ENCODE assay signal across 33 cellular contexts in the genomic region with DNA sequence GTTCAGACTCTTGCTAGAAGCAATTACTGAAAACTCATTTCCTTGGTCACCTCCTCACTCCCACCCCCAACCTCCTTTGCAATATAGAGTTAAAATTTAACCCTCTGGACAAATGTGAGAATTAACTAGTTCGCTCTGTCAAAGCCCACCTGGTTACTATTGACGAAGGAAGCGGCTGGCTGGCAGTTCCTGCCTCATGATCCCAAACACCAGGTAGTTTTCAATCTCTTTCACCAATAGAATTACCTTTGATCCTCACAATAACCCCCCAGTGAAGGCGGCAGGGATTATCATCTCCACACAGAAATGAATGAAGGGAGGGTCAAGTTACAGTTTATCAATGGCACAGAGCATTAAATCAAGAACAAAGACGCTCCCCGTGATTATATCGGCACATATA.
"Had no signal": no experiment of that assay in that cellular context is flagged by ENCODE, and none has a peak within 500 bp of the region (broad histone marks: within the 10 kb centered on the region; RNA-seq: fewer than 3 reads in every experiment).

No MANE protein-coding gene starts in this region.

- DNase-seq: activated CD4-positive, alpha-beta memory T cell treated with anti-CD3 and anti-CD28 coated beads for 36 hours; activated CD4-positive, alpha-beta T cell treated with anti-CD3 and anti-CD28 coated beads, Interleukin-2, amount 10 ng/mL, durations not matched to agents 24 days and 14 days; activated CD4-positive, CD25-positive, alpha-beta regulatory T cell treated with anti-CD3 and anti-CD28 coated beads, Interleukin-2, amount 50 U/mL, for 72 hours; activated CD8-positive, alpha-beta memory T cell treated with anti-CD3 and anti-CD28 coated beads, Interleukin-2, amount 50 U/mL, for 4 hours; activated gamma-delta T cell; activated naive CD4-positive, alpha-beta T cell treated with anti-CD3 and anti-CD28 coated beads, Interleukin-2, amount 10 ng/mL, durations not matched to agents 7 days and 5 days; activated naive CD8-positive, alpha-beta T cell treated with anti-CD3 and anti-CD28 coated beads, Interleukin-2, amount 10 ng/mL, durations not matched to agents 7 days and 5 days; activated T-cell treated with anti-CD3 and anti-CD28 coated beads, Interleukin-2, amount 50 U/mL, for 1 hour; central memory CD4-positive, alpha-beta T cell; foreskin keratinocyte; heart left ventricle; midbrain; naive thymus-derived CD4-positive, alpha-beta T cell; occipital lobe; right cardiac atrium; stimulated activated CD4-positive, alpha-beta T cell treated with anti-CD3 and anti-CD28 coated beads, Interleukin-15, amount 100 ng/mL, for 24 hours; stimulated activated CD4-positive, alpha-beta T cell treated with anti-CD3 and anti-CD28 coated beads, Interleukin-2, amount 100 ng/mL, for 24 hours; stimulated activated naive B cell treated with anti-CD40 and anti-IgM and Interleukin-4, amounts not matched to agents 10 μg/mL and 1 μg/mL and 100 μg/mL, for 72 hours; stomach; SW 1271; T-helper 9 cell had no signal

- H3K9me3 ChIP-seq: breast epithelium, heart left ventricle, stomach, suprapubic skin, tibial nerve had no signal

- H3K27me3 Mint-ChIP-seq: activated CD4-positive, alpha-beta memory T cell treated with anti-CD3 and anti-CD28 coated beads for 36 hours; activated naive CD4-positive, alpha-beta T cell treated with anti-CD3 and anti-CD28 coated beads, Interleukin-2, amount 10 ng/mL, durations not matched to agents 7 days and 5 days had no signal

- ATAC-seq: esophagus mucosa; foreskin keratinocyte; heart left ventricle; naive thymus-derived CD4-positive, alpha-beta T cell; right cardiac atrium; stimulated activated naive B cell treated with anti-CD40 and anti-IgM and Interleukin-4, amounts not matched to agents 10 μg/mL and 1 μg/mL and 100 μg/mL, for 72 hours had no signal

- H3K27ac Mint-ChIP-seq: activated CD4-positive, alpha-beta memory T cell treated with anti-CD3 and anti-CD28 coated beads for 36 hours; activated CD4-positive, alpha-beta T cell treated with anti-CD3 and anti-CD28 coated beads, Interleukin-2, amount 10 ng/mL, durations not matched to agents 24 days and 14 days; activated naive CD4-positive, alpha-beta T cell treated with anti-CD3 and anti-CD28 coated beads, Interleukin-2, amount 10 ng/mL, durations not matched to agents 7 days and 5 days; activated naive CD8-positive, alpha-beta T cell treated with anti-CD3 and anti-CD28 coated beads, Interleukin-2, amount 10 ng/mL, durations not matched to agents 7 days and 5 days; activated T-helper 1 cell treated with anti-CD3 and anti-CD28 coated beads, Interleukin-12 subunit alpha, Interleukin-12 subunit beta, Interleukin-2, Interleukin-4 antibody, amounts not matched to agents 30 ng/mL and 10 ng/mL and 1 ng/mL, durations not matched to agents 14 hours and 24 hours and 36 hours; naive thymus-derived CD4-positive, alpha-beta T cell; stimulated activated naive B cell treated with anti-CD40 and anti-IgM and Interleukin-4, amounts not matched to agents 10 μg/mL and 1 μg/mL and 100 μg/mL, for 72 hours; T-helper 1 cell treated with Interleukin-12 subunit alpha and Interleukin-12 subunit beta and Interleukin-4 antibody, amounts not matched to agents 30 μg/mL and 1 μg/mL, for 36 hours had no signal

- H3K9ac ChIP-seq: parathyroid adenoma had no signal

- FAIRE-seq: islet of Langerhans, TTC549, urothelium cell line had no signal

- H3K27ac ChIP-seq: breast epithelium, foreskin keratinocyte, heart left ventricle, parathyroid adenoma, stomach, suprapubic skin, tibial nerve, VCaP had no signal

- H3K36me3 ChIP-seq: heart left ventricle, stomach, suprapubic skin, tibial nerve had no signal

- H3K9me3 Mint-ChIP-seq: activated CD4-positive, alpha-beta memory T cell treated with anti-CD3 and anti-CD28 coated beads for 36 hours; activated CD4-positive, alpha-beta T cell treated with anti-CD3 and anti-CD28 coated beads, Interleukin-2, amount 10 ng/mL, durations not matched to agents 24 days and 14 days; activated naive CD4-positive, alpha-beta T cell treated with anti-CD3 and anti-CD28 coated beads, Interleukin-2, amount 10 ng/mL, durations not matched to agents 7 days and 5 days; activated naive CD8-positive, alpha-beta T cell treated with anti-CD3 and anti-CD28 coated beads, Interleukin-2, amount 10 ng/mL, durations not matched to agents 7 days and 5 days; activated T-helper 1 cell treated with anti-CD3 and anti-CD28 coated beads, Interleukin-12 subunit alpha, Interleukin-12 subunit beta, Interleukin-2, Interleukin-4 antibody, amounts not matched to agents 30 ng/mL and 10 ng/mL and 1 ng/mL, durations not matched to agents 14 hours and 24 hours and 36 hours; naive thymus-derived CD4-positive, alpha-beta T cell; neural crest cell; stimulated activated naive B cell treated with anti-CD40 and anti-IgM and Interleukin-4, amounts not matched to agents 10 μg/mL and 1 μg/mL and 100 μg/mL, for 72 hours; T-helper 1 cell treated with Interleukin-12 subunit alpha and Interleukin-12 subunit beta and Interleukin-4 antibody, amounts not matched to agents 30 μg/mL and 1 μg/mL, for 36 hours had no signal

- H3K4me1 Mint-ChIP-seq: activated CD4-positive, alpha-beta T cell treated with anti-CD3 and anti-CD28 coated beads, Interleukin-2, amount 10 ng/mL, durations not matched to agents 24 days and 14 days; activated naive CD4-positive, alpha-beta T cell treated with anti-CD3 and anti-CD28 coated beads, Interleukin-2, amount 10 ng/mL, durations not matched to agents 7 days and 5 days; activated naive CD8-positive, alpha-beta T cell treated with anti-CD3 and anti-CD28 coated beads, Interleukin-2, amount 10 ng/mL, durations not matched to agents 7 days and 5 days; naive thymus-derived CD4-positive, alpha-beta T cell; stimulated activated naive B cell treated with anti-CD40 and anti-IgM and Interleukin-4, amounts not matched to agents 10 μg/mL and 1 μg/mL and 100 μg/mL, for 72 hours had no signal

- H3K4me1 ChIP-seq: breast epithelium, foreskin keratinocyte, heart left ventricle, parathyroid adenoma, stomach, suprapubic skin had no signal

- H3K4me3 Mint-ChIP-seq: activated CD4-positive, alpha-beta memory T cell treated with anti-CD3 and anti-CD28 coated beads for 36 hours; activated CD4-positive, alpha-beta T cell treated with anti-CD3 and anti-CD28 coated beads, Interleukin-2, amount 10 ng/mL, durations not matched to agents 24 days and 14 days; activated naive CD4-positive, alpha-beta T cell treated with anti-CD3 and anti-CD28 coated beads, Interleukin-2, amount 10 ng/mL, durations not matched to agents 7 days and 5 days; activated naive CD8-positive, alpha-beta T cell treated with anti-CD3 and anti-CD28 coated beads, Interleukin-2, amount 10 ng/mL, durations not matched to agents 7 days and 5 days; activated T-helper 1 cell treated with anti-CD3 and anti-CD28 coated beads, Interleukin-12 subunit alpha, Interleukin-12 subunit beta, Interleukin-2, Interleukin-4 antibody, amounts not matched to agents 30 ng/mL and 10 ng/mL and 1 ng/mL, durations not matched to agents 14 hours and 24 hours and 36 hours; naive thymus-derived CD4-positive, alpha-beta T cell; neural crest cell; stimulated activated naive B cell treated with anti-CD40 and anti-IgM and Interleukin-4, amounts not matched to agents 10 μg/mL and 1 μg/mL and 100 μg/mL, for 72 hours; T-helper 1 cell treated with Interleukin-12 subunit alpha and Interleukin-12 subunit beta and Interleukin-4 antibody, amounts not matched to agents 30 μg/mL and 1 μg/mL, for 36 hours had no signal

- H3K4me3 ChIP-seq: breast epithelium, heart left ventricle, stomach, suprapubic skin, tibial nerve had no signal

- H3K36me3 Mint-ChIP-seq: activated CD4-positive, alpha-beta memory T cell treated with anti-CD3 and anti-CD28 coated beads for 36 hours; activated naive CD4-positive, alpha-beta T cell treated with anti-CD3 and anti-CD28 coated beads, Interleukin-2, amount 10 ng/mL, durations not matched to agents 7 days and 5 days; activated naive CD8-positive, alpha-beta T cell treated with anti-CD3 and anti-CD28 coated beads, Interleukin-2, amount 10 ng/mL, durations not matched to agents 7 days and 5 days; naive thymus-derived CD4-positive, alpha-beta T cell; stimulated activated naive B cell treated with anti-CD40 and anti-IgM and Interleukin-4, amounts not matched to agents 10 μg/mL and 1 μg/mL and 100 μg/mL, for 72 hours had no signal
